Comparison of ENCODE assay signal across 14 cellular contexts in genomic region chr22:30474683-30475424, GRCh38. TPM values are rescaled to one million over a fixed set of nuclear protein-coding genes. Genes with fewer than 3 reads are reported as not detected.
DNase-seq lines count a peak whose midpoint lies in the region; ATAC-seq and TF ChIP-seq lines count a peak whose summit lies in the region.
"Had no signal": no experiment of that assay in that cellular context is flagged by ENCODE, and none has a peak within 500 bp of the region (broad histone marks: within the 10 kb centered on the region; RNA-seq: fewer than 3 reads in every experiment).

No MANE protein-coding gene starts in this region.

- no peaks in the 10 kb centered on the region for H3K23me2 ChIP-seq in H9 (ENCODE audit: insufficient read length, low read depth, low read length, poor library complexity, severe bottlenecking)

- H2AK5ac ChIP-seq in H9 (ENCODE audit: insufficient read length, low read length) = no peak overlapping the region

- TF ChIP-seq POLR2A in spleen (IDR thresholded peaks at IDR 0.05) = no peak

- H3K27me3 Mint-ChIP-seq in H9 (ENCODE audit: low read depth) = peaks cover 28% of the 10 kb centered on the region

- H3K27me3 ChIP-seq in H9 (ENCODE audit: insufficient read depth, low read length) (no peaks in the 10 kb centered on the region), foreskin keratinocyte (peaks cover 12% of the 10 kb centered on the region), spleen (replicated peaks in 1 of 7) (peaks cover 0 to 52% (median 0%) of the 10 kb centered on the region in 7 donors)

- H3K27ac ChIP-seq in H9 (ENCODE audit: insufficient read length, low read depth, low read length) = no peak overlapping the region
- no peak overlapping the region for H3K27ac ChIP-seq in foreskin keratinocyte
- H3K27ac ChIP-seq in spleen = no peak overlapping the region
- H3K27ac ChIP-seq: neutrophil had no signal

- H3K9me3 ChIP-seq in H9 (ENCODE audit: control insufficient read depth, low read depth, low read length) (no peaks in the 10 kb centered on the region), spleen (no peaks in the 10 kb centered on the region)
- H3K9me3 ChIP-seq: neutrophil had no signal

- no peaks in the 10 kb centered on the region for H3K79me1 ChIP-seq in H9 (ENCODE audit: insufficient read depth, low read depth, low read length, poor library complexity, severe bottlenecking)

- no peak overlapping the region for H3K56ac ChIP-seq in H9 (ENCODE audit: insufficient read length, low read depth, low read length)

- no peak overlapping the region for H3K14ac ChIP-seq in H9 (ENCODE audit: insufficient read depth, low read length)

- H3K9ac ChIP-seq in H9 (ENCODE audit: extremely low read depth, insufficient read length, low read length) = no peak overlapping the region

- peaks cover 4 to 12% of the 10 kb centered on the region in 2 experiments for H3K4me1 Mint-ChIP-seq in H9

- no peak overlapping the region for H3K23ac ChIP-seq in H9 (ENCODE audit: insufficient read length, low read depth, low read length)

- peak; percentile 94 for DNase-seq in DMS153 (lab: John Stamatoyannopoulos, UW)
- DNase-seq in H9 = peak; percentile 45
- DNase-seq in NCI-H774 (lab: John Stamatoyannopoulos, UW) = peak; percentile 49
- no peak for DNase-seq in foreskin keratinocyte
- no peak for DNase-seq in stimulated activated CD4-positive, alpha-beta T cell treated with anti-CD3 and anti-CD28 coated beads, Interleukin-12 subunit alpha, Interleukin-12 subunit beta, amount 100 ng/mL, for 4 hours
- no peak for DNase-seq in NOMO-1 (lab: John Stamatoyannopoulos, UW; ENCODE audit: unreplicated experiment in 2 of 2)
- DNase-seq in nucleus accumbens (lab: John Stamatoyannopoulos, UW) = no peak
- DNase-seq in spleen = no peak
- DNase-seq: activated CD8-positive, alpha-beta memory T cell treated with anti-CD3 and anti-CD28 coated beads, Interleukin-2, amount 50 U/mL, for 4 hours; aorta; GOT3; NCI-H1694 treated with DMSO at 0.1 percent for 48 hours; trophoblast cell had no signal

- no peak overlapping the region for H3K18ac ChIP-seq in H9 (ENCODE audit: insufficient read length, low read depth, low read length)

- H4K20me1 ChIP-seq in H9 (ENCODE audit: control insufficient read depth, insufficient read depth, insufficient read length) = no peaks in the 10 kb centered on the region

- WGBS in H9 (ENCODE audit: extremely low coverage, insufficient read length, low lambda C conversion rate) = no CpG with 5 or more reads among the region's 6 CpGs
- WGBS in spleen, 5 donors = 61 to 75% (median 66%) methylated on average over 6 of the region's 6 CpGs

- no peak overlapping the region for H4K8ac ChIP-seq in H9 (replicated peaks; ENCODE audit: insufficient read length, low read depth, low read length)

- no peak overlapping the region; a peak in 1 of 7 replicates for H3K27ac Mint-ChIP-seq in H9

- no peak overlapping the region for H4K91ac ChIP-seq in H9 (ENCODE audit: insufficient read length, low read depth, low read length)

- H2BK120ac ChIP-seq in H9 (ENCODE audit: low read depth, low read length, poor library complexity, severe bottlenecking) = no peak overlapping the region

- no peak overlapping the region for H2BK20ac ChIP-seq in H9 (ENCODE audit: low read depth, low read length, poor library complexity, severe bottlenecking)

- H4K5ac ChIP-seq in H9 (ENCODE audit: insufficient read length, low read depth, low read length) = no peak overlapping the region

- no peak overlapping the region for H2BK5ac ChIP-seq in H9 (ENCODE audit: insufficient read length, low read length)

- intact Hi-C loops in spleen (cut with DNase I; ENCODE audit: low total_unique reads) = no loop called here

- TF ChIP-seq CTCF in H9 (conservative IDR thresholded peaks at IDR 0.05) (no peak), foreskin keratinocyte (conservative IDR thresholded peaks at IDR 0.05) (no peak), spleen (IDR thresholded peaks at IDR 0.05 in 8 of 11, conservative IDR thresholded peaks at IDR 0.05 in 3 of 11) (no peak)

- H3K4ac ChIP-seq in H9 (ENCODE audit: low read depth, low read length) = no peak overlapping the region

- H2BK12ac ChIP-seq in H9 (ENCODE audit: insufficient read length, low read depth, low read length) = no peak overlapping the region

- no peak overlapping the region for H3K4me3 ChIP-seq in spleen

- H3K79me2 ChIP-seq in H9 (ENCODE audit: insufficient read depth, low read length) = no peaks in the 10 kb centered on the region

- no peaks in the 10 kb centered on the region for H3K36me3 Mint-ChIP-seq in H9 (ENCODE audit: insufficient read depth in 1 of 3, low read depth in 3 of 3)

- H3K4me1 ChIP-seq in H9 (ENCODE audit: insufficient read depth, low read length) (no peaks in the 10 kb centered on the region), foreskin keratinocyte (peaks cover 5% of the 10 kb centered on the region), spleen (no peaks in the 10 kb centered on the region)

- H2BK15ac ChIP-seq in H9 (ENCODE audit: low read depth, low read length) = no peak overlapping the region

- no peaks in the 10 kb centered on the region for H3K36me3 ChIP-seq in spleen
- H3K36me3 ChIP-seq: neutrophil had no signal

- no peak overlapping the region for H3T11ph ChIP-seq in H9 (ENCODE audit: low read length)

- H3K4me3 Mint-ChIP-seq in H9 = no peak overlapping the region

- no peak overlapping the region for H3K4me2 ChIP-seq in H9 (ENCODE audit: insufficient read depth, insufficient read length, low read length)

- no peak overlapping the region for H2AFZ ChIP-seq in H9 (ENCODE audit: low read length)

- H3K9me3 Mint-ChIP-seq in H9 = no peaks in the 10 kb centered on the region; a peak in 1 of 5 replicates

- ATAC-seq in foreskin keratinocyte = peak; percentile 43

RNA-seq across cellular contexts. Expression of gene SEC14L3, which starts 3.0 kb away (rescaled TPM):
- total RNA-seq in H9 (2021) (not detected in 2 replicates), foreskin keratinocyte (not detected in 2 replicates), spleen (not detected)
- polyA plus RNA-seq in foreskin keratinocyte (not detected in 2 replicates), spleen (not detected)
- total RNA-seq: aorta had no signal
- polyA plus RNA-seq: aorta had no signal

RNA-seq across cellular contexts. Expression of gene SEC14L4, which starts 30.6 kb away (rescaled TPM):
- total RNA-seq in H9 (2021) (0.09 and 0.17 TPM in 2 replicates), foreskin keratinocyte (0.07 TPM in 1 of 2 replicates, not detected in the other), spleen (1 to 10 TPM in 3 of 7 donors, under 1 TPM in 4; 0.18 to 1.6 (median 0.68) TPM)
- polyA plus RNA-seq in foreskin keratinocyte (0.02 and 0.04 TPM in 2 replicates), spleen (under 1 TPM; 0.03 to 0.29 (median 0.07) TPM)
- total RNA-seq: aorta had no signal
- polyA plus RNA-seq: aorta had no signal

RNA-seq across cellular contexts. Expression of gene MTFP1, which starts 49.3 kb away (rescaled TPM):
- 46.8 and 56.8 TPM in 2 replicates for total RNA-seq in H9 (2021)
- total RNA-seq in foreskin keratinocyte = 50.7 and 66.0 TPM in 2 replicates
- 74.0 and 90.2 TPM in 2 replicates for polyA plus RNA-seq in foreskin keratinocyte
- total RNA-seq in spleen = 10 to 100 TPM in 6 of 7 donors, 1 to 10 TPM in 1; 9.9 to 36.8 (median 15.4) TPM
- polyA plus RNA-seq in spleen = 10 to 100 TPM; 16.9 to 30.4 (median 26.4) TPM

Comparison
In these comparisons a context has a peak if more than half of its experiments do, and no peak if none do; other contexts are left out.
1. DNase-seq: peak in DMS153 (single experiment), H9 (single experiment) and NCI-H774 (single experiment); none in foreskin keratinocyte (0 of 2), stimulated activated CD4-positive, alpha-beta T cell treated with anti-CD3 and anti-CD28 coated beads, Interleukin-12 subunit alpha, Interleukin-12 subunit beta, amount 100 ng/mL, for 4 hours (single experiment), NOMO-1 (0 of 2), nucleus accumbens (0 of 56) and spleen (single experiment).